ENCODE assay signal across 9 cellular contexts in genomic region chr10:110446954-110447608, GRCh38. TPM values are rescaled to one million over a fixed set of nuclear protein-coding genes. Genes with fewer than 3 reads are reported as not detected.
A peak's percentile ranks its signal among the peaks of the same experiment; 100 is the strongest.
DNase-seq lines count a peak whose midpoint lies in the region; ATAC-seq, FAIRE-seq and TF ChIP-seq lines count a peak whose summit lies in the region.
"Had no signal": no experiment of that assay in that cellular context is flagged by ENCODE, and none has a peak within 500 bp of the region (broad histone marks: within the 10 kb centered on the region; RNA-seq: fewer than 3 reads in every experiment).

No MANE protein-coding gene starts in this region.

- CTCF ChIA-PET in IMR-90 (lab: Yijun Ruan, JAX) (interaction anchor here (1.1 kb wide), 1 partner anchor 9 kb away, joined by 3 read pairs; no protein-coding TSS in a partner anchor), GM12878 (lab: Yijun Ruan, JAX) (interaction anchor here (1.8 kb wide), 1 partner anchor 49 kb away, joined by 3 read pairs; no protein-coding TSS in a partner anchor)
- CTCF ChIA-PET in CD8-positive, alpha-beta memory T cell (lab: Charles Lee): no interaction called here

- peak overlapping the region; percentile 98 for H3K4ac ChIP-seq in IMR-90 (ENCODE audit: low read depth, low read length)

- no peak for FAIRE-seq in GM12878 (lab: Jason Lieb, UNC)

- 0 out of 2 replicates have a peak overlapping the region, but pooled peaks have one; percentile 16 for H3K9ac ChIP-seq in IMR-90 (ENCODE audit: low read depth, low read length)
- H3K9ac ChIP-seq in GM12878 (ENCODE audit: control insufficient read depth, insufficient read depth, low read length): no peak overlapping the region

- peak overlapping the region; percentile 55 to 94 for H4K8ac ChIP-seq in IMR-90 (ENCODE audit: low read depth in 2 of 2, low read length in 2 of 2)

- in situ Hi-C loops in IMR-90 (cut with MboI; ENCODE audit: low sequenced_read_pairs) (no loop called here), GM12878 (cut with MboI) (no loop called here)

- no peaks in the 10 kb centered on the region for H3K36me3 ChIP-seq in IMR-90 (ENCODE audit: control insufficient read depth, insufficient read depth, low read length)
- H3K36me3 ChIP-seq in GM12878 (ENCODE audit: control insufficient read depth in 2 of 2, insufficient read depth in 2 of 2, low read length in 1 of 2): no peaks in the 10 kb centered on the region
- H3K36me3 ChIP-seq in lower lobe of right lung: no peaks in the 10 kb centered on the region
- H3K36me3 ChIP-seq in CD8-positive, alpha-beta memory T cell (ENCODE audit: insufficient read depth, low read length): no peaks in the 10 kb centered on the region

- H2AK5ac ChIP-seq in IMR-90 (ENCODE audit: low read depth, low read length): peak overlapping the region; percentile 99

- H4K91ac ChIP-seq in IMR-90 (ENCODE audit: insufficient read depth, low read depth, low read length): peak overlapping the region; percentile 86

- peak overlapping the region; percentile 94 for H3K14ac ChIP-seq in IMR-90 (replicated peaks; ENCODE audit: low read depth, low read length)

- peak overlapping the region; percentile 72 for H3K56ac ChIP-seq in IMR-90 (ENCODE audit: extremely low read depth, insufficient read depth, low read length)

- BruUV-seq in IMR-90 (replicated peaks; lab: Mats Ljungman, UMichigan): no TSS peak
- BruUV-seq in GM12878 (replicated peaks; lab: Mats Ljungman, UMichigan): no TSS peak

- H3K4me2 ChIP-seq in IMR-90 (ENCODE audit: low read depth, low read length): no peak overlapping the region
- H3K4me2 ChIP-seq in GM12878 (ENCODE audit: control insufficient read depth, insufficient read depth): no peak overlapping the region

- peaks cover 19% of the 10 kb centered on the region for H3K9me1 ChIP-seq in IMR-90 (ENCODE audit: insufficient read depth, low read length)

- no peaks in the 10 kb centered on the region for H3K9me3 Mint-ChIP-seq in CD8-positive, alpha-beta memory T cell

- SMC1A ChIA-PET in GM12878 (lab: Charles Lee; ENCODE audit: uncharacterized antibody, unreplicated experiment): interaction anchor here (1.3 to 3.3 kb wide), 4 partner anchors 15 to 31 kb away, joined by 3 to 14 read pairs (median 5); no protein-coding TSS in a partner anchor

- no peak overlapping the region for H3K4me3 ChIP-seq in IMR-90 (ENCODE audit: insufficient read depth, low read depth, low read length)
- H3K4me3 ChIP-seq in GM12878: no peak overlapping the region
- no peak overlapping the region for H3K4me3 ChIP-seq in lower lobe of right lung
- H3K4me3 ChIP-seq in CD8-positive, alpha-beta memory T cell (ENCODE audit: low read length): no peak overlapping the region

- ATAC-seq in IMR-90 (ENCODE audit: low read depth): peak; percentile 92
- no peak; the same call in 2 of the 3 replicates for ATAC-seq in GM12878
- peak; percentile 13 to 64 for ATAC-seq in lower lobe of right lung
- ATAC-seq: activated CD8-positive, alpha-beta T cell treated with anti-CD3 and anti-CD28 coated beads, Interleukin-2, amount 10 ng/mL, durations not matched to agents 7 days and 5 days had no signal

- H4K20me1 ChIP-seq in IMR-90 (ENCODE audit: insufficient read depth, low read length) (no peaks in the 10 kb centered on the region), GM12878 (ENCODE audit: control insufficient read depth, insufficient read depth) (no peaks in the 10 kb centered on the region)

- H2AK9ac ChIP-seq in IMR-90 (replicated peaks; ENCODE audit: low read depth, low read length, poor library complexity): peak overlapping the region; percentile 21

- peaks cover 4 to 11% of the 10 kb centered on the region in 2 donors for H3K27me3 Mint-ChIP-seq in CD8-positive, alpha-beta memory T cell

- peak overlapping the region in 1 of 8 donors; percentile 49 for H3K27ac Mint-ChIP-seq in CD8-positive, alpha-beta memory T cell
- H3K27ac Mint-ChIP-seq: activated CD8-positive, alpha-beta T cell treated with anti-CD3 and anti-CD28 coated beads, Interleukin-2, amount 10 ng/mL, durations not matched to agents 7 days and 5 days had no signal

- peak overlapping the region; percentile 98 for H2BK120ac ChIP-seq in IMR-90 (ENCODE audit: low read depth, low read length)

- H3K27me3 ChIP-seq in IMR-90 (ENCODE audit: control insufficient read depth, insufficient read depth, low read length) (no peaks in the 10 kb centered on the region), GM12878 (replicated peaks in 1 of 2; ENCODE audit: control insufficient read depth in 2 of 2, insufficient read depth in 2 of 2, low read length in 1 of 2) (no peaks in the 10 kb centered on the region; a peak in 1 of 4 replicates), lower lobe of right lung (ENCODE audit: low read depth) (no peaks in the 10 kb centered on the region)
- H3K27me3 ChIP-seq in CD8-positive, alpha-beta memory T cell (ENCODE audit: insufficient read depth, low read length, poor library complexity, severe bottlenecking): no peaks in the 10 kb centered on the region

- H2BK5ac ChIP-seq in IMR-90 (ENCODE audit: low read depth, low read length, poor library complexity, severe bottlenecking): peak overlapping the region; percentile 95

- POLR2A ChIA-PET in IMR-90 (lab: Charles Lee; ENCODE audit: unreplicated experiment): no interaction called here
- POLR2A ChIA-PET in GM12878 (lab: Charles Lee): interaction anchor here (1.3 kb wide), 1 partner anchor 31 kb away, joined by 3 read pairs; no protein-coding TSS in a partner anchor
- POLR2A ChIA-PET in CD8-positive, alpha-beta memory T cell (lab: Charles Lee): no interaction called here

- H3K79me1 ChIP-seq in IMR-90 (ENCODE audit: low read depth in 1 of 2, low read length in 2 of 2): peaks cover 0 to 8% of the 10 kb centered on the region in 2 experiments; a peak in 2 of 4 replicates

- no peak overlapping the region for H3K4me3 Mint-ChIP-seq in CD8-positive, alpha-beta memory T cell
- H3K4me3 Mint-ChIP-seq: activated CD8-positive, alpha-beta T cell treated with anti-CD3 and anti-CD28 coated beads, Interleukin-2, amount 10 ng/mL, durations not matched to agents 7 days and 5 days had no signal

- WGBS in IMR-90 (ENCODE audit: extremely low coverage in 2 of 2, insufficient read length in 1 of 2), 2 experiments: 40% methylated on average over 1 of the region's 6 CpGs; no CpG with 5 or more reads in 1 of the 2 experiments
- WGBS in GM12878 (ENCODE audit: insufficient coverage, insufficient replicate concordance, low lambda C conversion rate, missing lambda C conversion rate): 80% methylated on average over 6 of the region's 6 CpGs

- H2BK15ac ChIP-seq in IMR-90 (ENCODE audit: low read depth, low read length): peak overlapping the region; percentile 98

- peak overlapping the region; percentile 84 for H3K18ac ChIP-seq in IMR-90 (ENCODE audit: low read depth, low read length)

- H2AFZ ChIP-seq in IMR-90 (replicated peaks; ENCODE audit: low read length, poor library complexity): peak overlapping the region; percentile 83
- no peak overlapping the region for H2AFZ ChIP-seq in GM12878 (ENCODE audit: control insufficient read depth, low read depth, low read length)

- peak; percentile 9; the same call in 1 of the 2 replicates for TF ChIP-seq RAD21 in IMR-90 (IDR thresholded peaks at IDR 0.05; ENCODE audit: low read length)
- no peak for TF ChIP-seq RAD21 in GM12878 (IDR thresholded peaks at IDR 0.05; ENCODE audit: insufficient read depth, low read depth, low read length)

- peak overlapping the region; percentile 74 for H4K5ac ChIP-seq in IMR-90 (ENCODE audit: low read depth, low read length)

- dilution Hi-C loops in IMR-90 (cut with HindIII; ENCODE audit: low sequenced_read_pairs, unreplicated experiment): no loop called here

- no peaks in the 10 kb centered on the region for H3K79me2 ChIP-seq in GM12878 (ENCODE audit: control insufficient read depth, insufficient read depth, low read length)

- H3K23ac ChIP-seq in IMR-90 (ENCODE audit: low read depth, low read length): peak overlapping the region; percentile 98

- H3K4me1 ChIP-seq in IMR-90 (ENCODE audit: control insufficient read depth, insufficient read depth, low read length) (peaks cover 9% of the 10 kb centered on the region), GM12878 (ENCODE audit: control insufficient read depth, insufficient read depth, low read length) (peaks cover 6% of the 10 kb centered on the region), lower lobe of right lung (peaks cover 6% of the 10 kb centered on the region)
- H3K4me1 ChIP-seq in CD8-positive, alpha-beta memory T cell (ENCODE audit: insufficient read depth, low read length): no peaks in the 10 kb centered on the region

- intact Hi-C loops in IMR-90 (cut with micrococcal nuclease): no loop called here
- intact Hi-C loops in GM12878 (cut with micrococcal nuclease; ENCODE audit: unreplicated experiment): no loop called here
- intact Hi-C loops in lower lobe of right lung (cut with DNase I): no loop called here

- TF ChIP-seq POLR2A in IMR-90 (IDR thresholded peaks at IDR 0.05; ENCODE audit: low read depth, low read length) (no peak), GM12878 (IDR thresholded peaks at IDR 0.05; ENCODE audit: low read depth, low read length) (no peak)

- DNase-seq in Ammon's horn (ENCODE audit: low spot score) (peak; percentile 55), IMR-90 (peak; percentile 95), GM12878 (ENCODE audit: low read depth, low spot score) (no peak), lower lobe of right lung (no peak), GOT3 (lab: John Stamatoyannopoulos, UW) (no peak), NCI-H1092 (lab: John Stamatoyannopoulos, UW) (no peak)
- no peak for DNase-seq in CD8-positive, alpha-beta memory T cell
- DNase-seq in stimulated activated CD4-positive, alpha-beta T cell treated with anti-CD3 and anti-CD28 coated beads, Interleukin-4, amount 100 ng/mL, for 24 hours: no peak
- DNase-seq: activated CD8-positive, alpha-beta T cell treated with anti-CD3 and anti-CD28 coated beads, Interleukin-2, amount 10 ng/mL, durations not matched to agents 7 days and 5 days had no signal

- H3K9me3 ChIP-seq in IMR-90 (ENCODE audit: control insufficient read depth, insufficient read depth, low read length) (no peaks in the 10 kb centered on the region), GM12878 (replicated peaks; ENCODE audit: control insufficient read depth, insufficient read depth, low read length) (no peaks in the 10 kb centered on the region; the same call in 2 of the 3 replicates), lower lobe of right lung (no peaks in the 10 kb centered on the region)
- no peaks in the 10 kb centered on the region for H3K9me3 ChIP-seq in CD8-positive, alpha-beta memory T cell (ENCODE audit: low read length)

- RAD21 ChIA-PET in GM12878 (lab: Charles Lee; ENCODE audit: unreplicated experiment): interaction anchor here (1.4 kb wide), 1 partner anchor 140 kb away, joined by 3 read pairs; no protein-coding TSS in a partner anchor

- TF ChIP-seq CTCF in IMR-90 (conservative IDR thresholded peaks at IDR 0.05; ENCODE audit: low read depth, low read length): no peak
- TF ChIP-seq CTCF in GM12878 (IDR thresholded peaks at IDR 0.05 in 2 of 3, conservative IDR thresholded peaks at IDR 0.05 in 1 of 3; ENCODE audit: control insufficient read depth in 2 of 3, extremely low read depth in 1 of 3, insufficient read depth in 1 of 3, low read depth in 3 of 3, low read length in 3 of 3): no peak
- no peak for TF ChIP-seq CTCF in lower lobe of right lung (IDR thresholded peaks at IDR 0.05)

- H3K27ac ChIP-seq in IMR-90 (ENCODE audit: insufficient read depth, low read length) (peak overlapping the region; percentile 71), GM12878 (ENCODE audit: control insufficient read depth, insufficient read depth) (no peak overlapping the region), lower lobe of right lung (no peak overlapping the region)
- no peak overlapping the region for H3K27ac ChIP-seq in CD8-positive, alpha-beta memory T cell (ENCODE audit: low read depth, low read length)

- no peak for TF ChIP-seq EP300 in GM12878 (IDR thresholded peaks at IDR 0.05; ENCODE audit: borderline replicate concordance in 1 of 2, control insufficient read depth in 1 of 2, low read depth in 2 of 2, low read length in 2 of 2)

- H2BK20ac ChIP-seq in IMR-90 (ENCODE audit: low read depth, low read length): peak overlapping the region; percentile 98

- no peaks in the 10 kb centered on the region for H3K36me3 Mint-ChIP-seq in CD8-positive, alpha-beta memory T cell

- H3K4me1 Mint-ChIP-seq in CD8-positive, alpha-beta memory T cell: peaks cover under 1 to 3% (median 3%) of the 10 kb centered on the region in 3 donors

RNA-seq across cellular contexts. Expression of gene DUSP5, which starts 50.6 kb away (rescaled TPM):
- total RNA-seq in IMR-90 (2012; rRNA removed) (42.1 and 55.3 TPM in 2 replicates), GM12878 (2014; rRNA removed) (24.1 and 26.8 TPM in 2 replicates), GM12878 (2014; rRNA removed; fragmentation: Illumina TruSeq; extraction: Trizol) (19.6 and 23.1 TPM in 2 replicates), GM12878 (2021) (41.6 and 44.9 TPM in 2 replicates), lower lobe of right lung (8.9 TPM)
- polyA plus RNA-seq in IMR-90 (2012; rRNA removed) (48.1 and 61.5 TPM in 2 replicates), GM12878 (2011; rRNA removed) (77.4 and 95.9 TPM in 2 replicates), GM12878 (2014; fragmentation: Illumina TruSeq; extraction: Trizol) (25.3 and 27.8 TPM in 2 replicates), GM12878 (2014; fragmentation: Nextera tagmentation; extraction: Ambion mirVana) (10 to 100 TPM in 1 of 2 experiments, 1 to 10 TPM in 1; 7.5 to 14.6 TPM), GM12878 (2014; rRNA removed) (23.7 and 24.2 TPM in 2 replicates), GM12878 (2016; fragmentation: Nextera tagmentation; extraction: Ambion mirVana) (1 to 10 TPM; 2.1 to 6.5 TPM)
- polyA plus RNA-seq in IMR-90 (2012; cell fraction: cytosol; rRNA removed): 39.0 and 110 TPM in 2 replicates
- 239 and 414 TPM in 2 replicates for polyA plus RNA-seq in IMR-90 (2012; cell fraction: nucleus; rRNA removed; ENCODE audit: low replicate concordance)
- total RNA-seq in GM12878 (2013; cell fraction: nucleolus; rRNA removed): 45.5 and 51.7 TPM in 2 replicates
- 39.0 TPM for polyA plus RNA-seq in GM12878 (2011; ENCODE audit: low read depth)
- 141 and 145 TPM in 2 replicates for polyA plus RNA-seq in GM12878 (2011; cell fraction: cytosol; rRNA removed)
- polyA plus RNA-seq in GM12878 (2011; cell fraction: nucleus; rRNA removed): 117 and 144 TPM in 2 replicates
- 44.8 and 52.5 TPM in 2 replicates for polyA plus RNA-seq in GM12878 (2012)
- 215 and 257 TPM in 2 replicates for polyA minus RNA-seq in GM12878 (2011; rRNA and poly(A)+ RNA removed)
- 123 and 126 TPM in 2 replicates for polyA minus RNA-seq in GM12878 (2011; cell fraction: cytosol; rRNA and poly(A)+ RNA removed)
- 83.2 and 120 TPM in 2 replicates for polyA minus RNA-seq in GM12878 (2011; cell fraction: nucleus; rRNA and poly(A)+ RNA removed)
- total RNA-seq in CD8-positive, alpha-beta memory T cell: 10 to 100 TPM; 68.5 to 69.8 TPM
- polyA plus RNA-seq in CD8-positive, alpha-beta memory T cell: 3.0 TPM

Comparison
In these comparisons a context has a peak if more than half of its experiments do, and no peak if none do; other contexts are left out.
1. DNase-seq: peak in Ammon's horn (single experiment) and IMR-90 (single experiment); none in GM12878 (single experiment), lower lobe of right lung (single experiment), CD8-positive, alpha-beta memory T cell (0 of 5), stimulated activated CD4-positive, alpha-beta T cell treated with anti-CD3 and anti-CD28 coated beads, Interleukin-4, amount 100 ng/mL, for 24 hours (single experiment), GOT3 (single experiment) and NCI-H1092 (single experiment).